ENCODE assay signal across 32 cellular contexts in the genomic region with DNA sequence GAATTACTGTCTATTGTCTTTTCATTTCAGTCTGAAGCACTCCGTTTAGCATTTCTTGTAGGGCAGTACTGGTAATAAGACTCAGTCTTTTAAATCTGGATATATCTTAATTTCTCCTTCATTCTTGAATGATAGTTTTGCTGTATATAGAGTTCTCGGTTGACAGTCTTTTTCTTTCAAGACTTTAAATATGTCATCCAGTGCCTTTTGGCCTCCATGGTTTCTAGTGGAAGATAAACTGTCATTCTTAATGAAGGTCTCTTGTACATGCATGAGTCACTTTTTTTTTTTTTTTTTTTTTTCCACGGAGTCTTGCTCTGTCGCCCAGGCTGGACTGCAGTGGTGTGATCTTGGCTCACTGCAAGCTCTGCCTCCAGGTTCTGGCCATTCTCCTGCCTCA.
"Had no signal": no experiment of that assay in that cellular context is flagged by ENCODE, and none has a peak within 500 bp of the region (broad histone marks: within the 10 kb centered on the region; RNA-seq: fewer than 3 reads in every experiment).

No MANE protein-coding gene starts in this region.

- ATAC-seq: activated CD4-positive, CD25-positive, alpha-beta regulatory T cell treated with anti-CD3 and anti-CD28 coated beads, Interleukin-2, amount 50 U/mL, for 24 hours; activated CD8-positive, alpha-beta T cell treated with anti-CD3 and anti-CD28 coated beads for 36 hours; activated naive CD8-positive, alpha-beta T cell treated with anti-CD3 and anti-CD28 coated beads, Interleukin-2, amount 50 U/mL, for 24 hours; activated T-cell treated with anti-CD3 and anti-CD28 coated beads, Interleukin-2, amount 50 U/mL, for 4 hours; activated T-helper 17 cell treated with anti-CD3 and anti-CD28 coated beads, Interleukin-2, amount 50 U/mL, for 72 hours; body of pancreas; effector memory CD8-positive, alpha-beta T cell; foreskin keratinocyte; gastrocnemius medialis; heart left ventricle had no signal

- H3K27ac Mint-ChIP-seq: activated B cell treated with CpG ODN at 0.5 μM for 24 hours; activated CD8-positive, alpha-beta T cell treated with anti-CD3 and anti-CD28 coated beads for 36 hours; activated naive CD8-positive, alpha-beta T cell treated with anti-CD3 and anti-CD28 coated beads for 36 hours; activated naive CD8-positive, alpha-beta T cell treated with anti-CD3 and anti-CD28 coated beads, Interleukin-2, amount 50 U/mL, for 24 hours; activated T-helper 17 cell treated with anti-CD3 and anti-CD28 coated beads, Interleukin-2, amount 50 U/mL, for 72 hours; effector memory CD8-positive, alpha-beta T cell; T-helper 2 cell treated with Interferon-gamma antibody and Interleukin-4, amounts not matched to agents 5 μg/mL and 100 μg/mL, for 36 hours had no signal

- H3K9me3 ChIP-seq: gastrocnemius medialis had no signal

- H3K4me1 ChIP-seq: adrenal gland, body of pancreas, esophagus muscularis mucosa, foreskin keratinocyte had no signal

- H3K4me1 Mint-ChIP-seq: activated B cell treated with CpG ODN at 0.5 μM for 24 hours; activated naive CD8-positive, alpha-beta T cell treated with anti-CD3 and anti-CD28 coated beads for 36 hours; activated naive CD8-positive, alpha-beta T cell treated with anti-CD3 and anti-CD28 coated beads, Interleukin-2, amount 50 U/mL, for 24 hours; activated T-helper 17 cell treated with anti-CD3 and anti-CD28 coated beads, Interleukin-2, amount 50 U/mL, for 72 hours had no signal

- H3K4me3 ChIP-seq: adrenal gland, body of pancreas, esophagus muscularis mucosa, gastrocnemius medialis, heart left ventricle had no signal

- H3K4me3 Mint-ChIP-seq: activated B cell treated with CpG ODN at 0.5 μM for 24 hours; activated CD8-positive, alpha-beta T cell treated with anti-CD3 and anti-CD28 coated beads for 36 hours; activated naive CD8-positive, alpha-beta T cell treated with anti-CD3 and anti-CD28 coated beads for 36 hours; activated naive CD8-positive, alpha-beta T cell treated with anti-CD3 and anti-CD28 coated beads, Interleukin-2, amount 50 U/mL, for 24 hours; activated T-cell treated with anti-CD3 and anti-CD28 coated beads, Interleukin-2, amount 50 U/mL, for 4 hours; activated T-helper 17 cell treated with anti-CD3 and anti-CD28 coated beads, Interleukin-2, amount 50 U/mL, for 72 hours; effector memory CD8-positive, alpha-beta T cell; T-helper 2 cell treated with Interferon-gamma antibody and Interleukin-4, amounts not matched to agents 5 μg/mL and 100 μg/mL, for 36 hours had no signal

- H3K36me3 ChIP-seq: adrenal gland, WERI-Rb-1 had no signal

- H3K27me3 Mint-ChIP-seq: activated B cell treated with CpG ODN at 0.5 μM for 24 hours; activated CD8-positive, alpha-beta T cell treated with anti-CD3 and anti-CD28 coated beads for 36 hours; activated naive CD8-positive, alpha-beta T cell treated with anti-CD3 and anti-CD28 coated beads for 36 hours; activated naive CD8-positive, alpha-beta T cell treated with anti-CD3 and anti-CD28 coated beads, Interleukin-2, amount 50 U/mL, for 24 hours; activated T-helper 17 cell treated with anti-CD3 and anti-CD28 coated beads, Interleukin-2, amount 50 U/mL, for 72 hours; effector memory CD8-positive, alpha-beta T cell had no signal

- H3K27me3 ChIP-seq: adrenal gland, body of pancreas, esophagus muscularis mucosa, foreskin keratinocyte, gastrocnemius medialis, heart left ventricle had no signal

- DNase-seq: activated B cell treated with CpG ODN at 0.5 μM for 24 hours; activated CD4-positive, alpha-beta T cell treated with anti-CD3 and anti-CD28 coated beads for 48 hours; activated CD4-positive, alpha-beta T cell treated with anti-CD3 and anti-CD28 coated beads, Interleukin-2, amount 50 U/mL, for 1 hour; activated CD4-positive, alpha-beta T cell treated with anti-CD3 and anti-CD28 coated beads, Interleukin-2, amount 50 U/mL, for 48 hours; activated CD8-positive, alpha-beta memory T cell treated with anti-CD3 and anti-CD28 coated beads for 24 hours; activated CD8-positive, alpha-beta T cell treated with anti-CD3 and anti-CD28 coated beads for 36 hours; activated effector memory CD4-positive, alpha-beta T cell treated with Interleukin-2 at 50 U/mL for 16 hours; activated gamma-delta T cell treated with Interleukin-2 at 50 U/mL for 16 hours; activated naive CD4-positive, alpha-beta T cell treated with anti-CD3 and anti-CD28 coated beads, Interleukin-2, amount 50 U/mL, for 16 hours; activated naive CD4-positive, alpha-beta T cell treated with Interleukin-2 at 50 U/mL for 16 hours; activated naive CD8-positive, alpha-beta T cell treated with anti-CD3 and anti-CD28 coated beads for 36 hours; activated naive CD8-positive, alpha-beta T cell treated with anti-CD3 and anti-CD28 coated beads, Interleukin-2, amount 50 U/mL, for 24 hours; activated T-cell treated with anti-CD3 and anti-CD28 coated beads, Interleukin-2, amount 50 U/mL, for 4 hours; adrenal gland; amygdala; aorta; body of pancreas; caudate nucleus; cortex of kidney; dermis blood vessel endothelial cell; effector CD4-positive, alpha-beta T cell; effector memory CD8-positive, alpha-beta T cell; foreskin keratinocyte; gastrocnemius medialis; glutamatergic neuron; heart left ventricle; T1000; WERI-Rb-1 had no signal
